20 cellular contexts compared by ENCODE assay signal in the genomic region with DNA sequence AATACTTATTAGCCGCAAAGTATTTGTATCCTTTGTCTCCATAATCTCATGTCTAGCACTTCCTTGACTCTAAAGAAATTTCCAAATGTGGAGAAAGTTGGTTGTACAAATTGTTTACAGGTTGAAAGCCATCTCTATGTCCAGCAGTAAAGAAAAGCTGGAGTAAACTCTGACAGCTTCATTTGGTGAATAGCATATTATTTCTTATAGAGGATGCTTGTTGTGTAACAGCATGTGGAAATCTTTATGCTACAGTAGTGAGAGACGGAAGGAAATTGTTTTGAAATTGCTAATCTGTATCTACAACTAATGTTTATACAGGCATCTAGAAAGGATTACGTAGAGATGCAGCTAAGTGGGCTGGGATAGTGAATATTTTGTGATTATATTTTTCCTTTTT.
A peak's percentile ranks its signal among the peaks of the same experiment; 100 is the strongest.
DNase-seq lines count a peak whose midpoint lies in the region; ATAC-seq and TF ChIP-seq lines count a peak whose summit lies in the region.
"Had no signal": no experiment of that assay in that cellular context is flagged by ENCODE, and none has a peak within 500 bp of the region (broad histone marks: within the 10 kb centered on the region; RNA-seq: fewer than 3 reads in every experiment).

No MANE protein-coding gene starts in this region.

- H3K36me3 Mint-ChIP-seq in T-helper 2 cell treated with Interferon-gamma antibody and Interleukin-4, amounts not matched to agents 5 μg/mL and 100 μg/mL, for 36 hours (ENCODE audit: low read depth), result peaks cover 69% of the 10 kb centered on the region
- H3K36me3 Mint-ChIP-seq in endothelial cell (ENCODE audit: low read depth, unreplicated experiment), result peaks cover 19% of the 10 kb centered on the region

- no peak overlapping the region for H2BK120ac ChIP-seq in mesenchymal stem cell (ENCODE audit: low read depth, low read length)

- ATAC-seq in GM18519 (IDR thresholded peaks at IDR 0.05; ENCODE audit: low FRiP score, unreplicated experiment), result no peak
- ATAC-seq: stimulated activated naive CD8-positive, alpha-beta T cell treated with anti-CD3 and anti-CD28 coated beads, Interleukin-15, amount 100 ng/mL, for 72 hours had no signal

- peaks cover 58% of the 10 kb centered on the region for H3K36me3 ChIP-seq in Karpas-422 (ENCODE audit: insufficient read depth, low read length)
- peaks cover 19 to 90% of the 10 kb centered on the region in 2 experiments for H3K36me3 ChIP-seq in mesenchymal stem cell (ENCODE audit: control insufficient read depth in 1 of 2, insufficient read depth in 2 of 2, low read depth in 1 of 2, low read length in 2 of 2)

- H3K4me3 ChIP-seq in Karpas-422 (ENCODE audit: low read length) (no peak overlapping the region), mesenchymal stem cell (ENCODE audit: insufficient read depth in 1 of 2, low read depth in 1 of 2, low read length in 2 of 2) (no peak overlapping the region)
- H3K4me3 ChIP-seq: adrenal gland, prostate gland had no signal

- H3K4me2 ChIP-seq in Karpas-422 (ENCODE audit: low read depth, low read length, poor library complexity, severe bottlenecking) (no peak overlapping the region), mesenchymal stem cell (ENCODE audit: low read length, poor library complexity, severe bottlenecking) (no peak overlapping the region)

- no peak overlapping the region for H2AFZ ChIP-seq in Karpas-422 (ENCODE audit: low read length)
- no peak overlapping the region for H2AFZ ChIP-seq in mesenchymal stem cell (ENCODE audit: low read depth, low read length)

- H3K27ac ChIP-seq in Karpas-422 (ENCODE audit: low read length), result peak overlapping the region; percentile 86; the same call in 1 of the 2 replicates
- no peak overlapping the region for H3K27ac ChIP-seq in mesenchymal stem cell (ENCODE audit: low read length, poor library complexity, severe bottlenecking)
- H3K27ac ChIP-seq: adrenal gland, prostate gland, RWPE1 had no signal

- peak overlapping the region; percentile 49 for H3K27ac Mint-ChIP-seq in T-helper 2 cell treated with Interferon-gamma antibody and Interleukin-4, amounts not matched to agents 5 μg/mL and 100 μg/mL, for 36 hours
- peak overlapping the region; percentile 61 for H3K27ac Mint-ChIP-seq in endothelial cell (ENCODE audit: unreplicated experiment)
- H3K27ac Mint-ChIP-seq: stimulated activated naive CD8-positive, alpha-beta T cell treated with anti-CD3 and anti-CD28 coated beads, Interleukin-15, amount 100 ng/mL, for 72 hours; T-helper 1 cell treated with Interleukin-12 subunit alpha and Interleukin-12 subunit beta and Interleukin-4 antibody, amounts not matched to agents 30 μg/mL and 1 μg/mL, for 36 hours had no signal

- H3K4ac ChIP-seq in mesenchymal stem cell (ENCODE audit: low read depth in 1 of 2, low read length in 2 of 2), result no peak overlapping the region

- H3K18ac ChIP-seq in mesenchymal stem cell (ENCODE audit: low read depth in 1 of 2, low read length in 2 of 2), result no peak overlapping the region

- no peak overlapping the region for H3K14ac ChIP-seq in mesenchymal stem cell (ENCODE audit: low read length in 2 of 2)

- no peak overlapping the region for H4K8ac ChIP-seq in mesenchymal stem cell (ENCODE audit: low read length)

- no peaks in the 10 kb centered on the region; the same call in 1 of the 2 replicates for H4K20me1 ChIP-seq in Karpas-422 (ENCODE audit: insufficient read depth, low read depth, low read length)

- peaks cover 25% of the 10 kb centered on the region for H3K4me1 Mint-ChIP-seq in T-helper 2 cell treated with Interferon-gamma antibody and Interleukin-4, amounts not matched to agents 5 μg/mL and 100 μg/mL, for 36 hours (ENCODE audit: low read depth)
- H3K4me1 Mint-ChIP-seq in endothelial cell (ENCODE audit: unreplicated experiment), result peaks cover 18% of the 10 kb centered on the region

- peaks cover 31% of the 10 kb centered on the region for H3K4me1 ChIP-seq in Karpas-422 (ENCODE audit: low read length)
- H3K4me1 ChIP-seq in mesenchymal stem cell (ENCODE audit: control insufficient read depth, insufficient read depth, low read depth, low read length), result no peaks in the 10 kb centered on the region
- H3K4me1 ChIP-seq: prostate gland had no signal

- no peaks in the 10 kb centered on the region for H3K9me3 ChIP-seq in Karpas-422 (ENCODE audit: low read length)
- H3K9me3 ChIP-seq in mesenchymal stem cell (ENCODE audit: control insufficient read depth, low read length), result no peaks in the 10 kb centered on the region
- H3K9me3 ChIP-seq: adrenal gland, prostate gland had no signal

- peaks cover 19% of the 10 kb centered on the region for H3K79me2 ChIP-seq in Karpas-422 (ENCODE audit: low read length)

- H3K4me3 Mint-ChIP-seq in T-helper 2 cell treated with Interferon-gamma antibody and Interleukin-4, amounts not matched to agents 5 μg/mL and 100 μg/mL, for 36 hours, result no peak overlapping the region
- H3K4me3 Mint-ChIP-seq in endothelial cell (ENCODE audit: unreplicated experiment), result no peak overlapping the region
- H3K4me3 Mint-ChIP-seq: CD8-positive, alpha-beta memory T cell; stimulated activated naive CD8-positive, alpha-beta T cell treated with anti-CD3 and anti-CD28 coated beads, Interleukin-15, amount 100 ng/mL, for 72 hours; T-helper 1 cell treated with Interleukin-12 subunit alpha and Interleukin-12 subunit beta and Interleukin-4 antibody, amounts not matched to agents 30 μg/mL and 1 μg/mL, for 36 hours had no signal

- H2BK5ac ChIP-seq in mesenchymal stem cell (ENCODE audit: low read depth, low read length, poor library complexity, severe bottlenecking), result no peak overlapping the region

- no peak overlapping the region for H4K91ac ChIP-seq in mesenchymal stem cell (ENCODE audit: low read length)

- no peak overlapping the region for H2AK5ac ChIP-seq in mesenchymal stem cell (ENCODE audit: low read length, severe bottlenecking)

- intact Hi-C loops in posterior vena cava (cut with DNase I), result no loop called here

- no peak overlapping the region for H2BK12ac ChIP-seq in mesenchymal stem cell (ENCODE audit: low read length in 2 of 2)

- DNase-seq in T-helper 2 cell treated with Interferon-gamma antibody and Interleukin-4, amounts not matched to agents 5 μg/mL and 100 μg/mL, for 36 hours (ENCODE audit: low spot score), result no peak
- DNase-seq in T-helper 2 cell, result no peak
- DNase-seq in Karpas-422, result no peak
- no peak for DNase-seq in endothelial cell (ENCODE audit: low spot score)
- peak; percentile 92 for DNase-seq in mesenchymal stem cell
- DNase-seq in NCI-H187 treated with DMSO at 0.1 percent for 48 hours (lab: John Stamatoyannopoulos, UW), result no peak
- DNase-seq in posterior vena cava (ENCODE audit: low spot score), result no peak
- DNase-seq: activated CD4-positive, CD25-positive, alpha-beta regulatory T cell; activated CD8-positive, alpha-beta memory T cell treated with anti-CD3 and anti-CD28 coated beads, Interleukin-2, amount 50 U/mL, for 4 hours; adrenal gland; CD8-positive, alpha-beta memory T cell; left colon; NCI-H2171 treated with DMSO at 0.1 percent for 48 hours; NCI-H82; stimulated activated CD4-positive, alpha-beta T cell treated with anti-CD3 and anti-CD28 coated beads, Interleukin-15, amount 100 ng/mL, for 24 hours; stimulated activated naive CD8-positive, alpha-beta T cell treated with anti-CD3 and anti-CD28 coated beads, Interleukin-15, amount 100 ng/mL, for 72 hours had no signal

- no peaks in the 10 kb centered on the region for H3K9me3 Mint-ChIP-seq in T-helper 2 cell treated with Interferon-gamma antibody and Interleukin-4, amounts not matched to agents 5 μg/mL and 100 μg/mL, for 36 hours
- H3K9me3 Mint-ChIP-seq in endothelial cell (ENCODE audit: unreplicated experiment), result no peaks in the 10 kb centered on the region
- H3K9me3 Mint-ChIP-seq: CD8-positive, alpha-beta memory T cell; stimulated activated naive CD8-positive, alpha-beta T cell treated with anti-CD3 and anti-CD28 coated beads, Interleukin-15, amount 100 ng/mL, for 72 hours; T-helper 1 cell treated with Interleukin-12 subunit alpha and Interleukin-12 subunit beta and Interleukin-4 antibody, amounts not matched to agents 30 μg/mL and 1 μg/mL, for 36 hours had no signal

- WGBS in mesenchymal stem cell, result 10% methylated on average over 1 of the region's 3 CpGs

- no peak overlapping the region for H3K23ac ChIP-seq in mesenchymal stem cell (ENCODE audit: low read length in 2 of 2)

- no peak for TF ChIP-seq CTCF in endothelial cell (IDR thresholded peaks at IDR 0.05; ENCODE audit: unreplicated experiment)

- H3K9ac ChIP-seq in Karpas-422 (ENCODE audit: low read length), result no peak overlapping the region
- H3K9ac ChIP-seq in mesenchymal stem cell (ENCODE audit: low read length), result no peak overlapping the region

- no peaks in the 10 kb centered on the region for H3K9me2 ChIP-seq in Karpas-422 (replicated peaks; ENCODE audit: insufficient read depth, low read length)

- H3K27me3 Mint-ChIP-seq in T-helper 2 cell treated with Interferon-gamma antibody and Interleukin-4, amounts not matched to agents 5 μg/mL and 100 μg/mL, for 36 hours (ENCODE audit: low read depth), result no peaks in the 10 kb centered on the region
- peaks cover 1% of the 10 kb centered on the region for H3K27me3 Mint-ChIP-seq in endothelial cell (ENCODE audit: unreplicated experiment)
- H3K27me3 Mint-ChIP-seq: stimulated activated naive CD8-positive, alpha-beta T cell treated with anti-CD3 and anti-CD28 coated beads, Interleukin-15, amount 100 ng/mL, for 72 hours had no signal

- H3K27me3 ChIP-seq in Karpas-422 (ENCODE audit: low read length) (no peaks in the 10 kb centered on the region), mesenchymal stem cell (ENCODE audit: control insufficient read depth in 1 of 2, insufficient read depth in 1 of 2, low read length in 2 of 2) (no peaks in the 10 kb centered on the region)
- H3K27me3 ChIP-seq: adrenal gland had no signal

- no peak overlapping the region for H2BK15ac ChIP-seq in mesenchymal stem cell (ENCODE audit: low read depth, poor library complexity, severe bottlenecking)

- H3K79me1 ChIP-seq in mesenchymal stem cell (replicated peaks; ENCODE audit: low read length, poor library complexity, severe bottlenecking), result peaks cover 11% of the 10 kb centered on the region
